In the genomic region with DNA sequence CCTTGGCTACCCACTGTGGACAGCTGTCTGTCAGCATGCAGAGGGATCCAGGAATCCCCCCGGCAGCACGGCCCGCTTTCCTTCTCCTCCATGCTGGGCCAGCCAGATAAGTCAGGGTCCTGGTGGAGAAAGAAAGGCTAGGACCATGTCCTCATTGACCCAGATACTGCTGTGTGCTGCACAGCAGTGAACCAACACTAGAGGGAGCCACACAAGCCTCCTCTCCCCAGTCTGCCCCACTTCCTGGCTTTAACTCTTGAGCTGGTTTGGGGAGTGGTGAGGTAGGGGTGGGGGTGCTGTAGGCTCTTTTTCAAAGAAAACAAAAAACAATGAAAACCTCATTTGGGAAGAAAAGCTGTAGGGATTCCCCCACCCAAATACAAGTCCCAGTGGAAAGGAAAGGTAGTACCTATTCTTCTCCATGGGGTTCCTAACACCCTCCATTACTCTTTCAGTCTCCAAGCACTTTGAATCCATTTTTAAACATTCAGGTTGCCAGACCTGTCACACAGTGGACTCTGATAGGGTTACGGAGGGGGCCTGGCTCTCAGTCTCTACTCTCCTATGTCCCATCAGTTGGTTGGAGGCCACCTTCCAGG, we compare ENCODE assay signal across 9 cellular contexts.
DNase-seq lines count a peak whose midpoint lies in the region; TF ChIP-seq lines count a peak whose summit lies in the region.
"Had no signal": no experiment of that assay in that cellular context is flagged by ENCODE, and none has a peak within 500 bp of the region (broad histone marks: within the 10 kb centered on the region; RNA-seq: fewer than 3 reads in every experiment).

No MANE protein-coding gene starts in this region.

- H3K4me1 ChIP-seq in breast epithelium, result no peaks in the 10 kb centered on the region
- no peaks in the 10 kb centered on the region for H3K4me1 ChIP-seq in Karpas-422 (ENCODE audit: low read length)
- H3K4me1 ChIP-seq in tibial artery, result peaks cover 0 to 5% (median 2%) of the 10 kb centered on the region in 4 donors

- peaks cover 9% of the 10 kb centered on the region for H3K4me1 Mint-ChIP-seq in MCF 10A (ENCODE audit: insufficient read depth, unreplicated experiment)
- no peaks in the 10 kb centered on the region for H3K4me1 Mint-ChIP-seq in activated naive CD8-positive, alpha-beta T cell treated with anti-CD3 and anti-CD28 coated beads for 36 hours

- CTCF ChIA-PET in MCF 10A (lab: Yijun Ruan, JAX), result interaction anchor here (0.5 to 28.3 kb wide), 27 partner anchors 8 to 980 kb away, joined by 3 to 628 read pairs (median 4); a partner anchor contains a TSS

- H3K36me3 Mint-ChIP-seq in MCF 10A (ENCODE audit: insufficient read depth, unreplicated experiment), result peaks cover 56% of the 10 kb centered on the region
- H3K36me3 Mint-ChIP-seq in activated naive CD8-positive, alpha-beta T cell treated with anti-CD3 and anti-CD28 coated beads for 36 hours, result no peaks in the 10 kb centered on the region
- H3K36me3 Mint-ChIP-seq: activated naive CD8-positive, alpha-beta T cell had no signal

- H3K9me3 ChIP-seq in breast epithelium (no peaks in the 10 kb centered on the region), Karpas-422 (ENCODE audit: low read length) (no peaks in the 10 kb centered on the region), tibial artery (no peaks in the 10 kb centered on the region)

- H3K36me3 ChIP-seq in breast epithelium (no peaks in the 10 kb centered on the region), Karpas-422 (ENCODE audit: insufficient read depth, low read length) (no peaks in the 10 kb centered on the region), tibial artery (peaks cover 36 to 49% (median 48%) of the 10 kb centered on the region in 3 donors)

- H3K27ac Mint-ChIP-seq in MCF 10A (ENCODE audit: low read depth, unreplicated experiment), result peak overlapping the region; percentile 10
- no peak overlapping the region for H3K27ac Mint-ChIP-seq in activated naive CD8-positive, alpha-beta T cell treated with anti-CD3 and anti-CD28 coated beads for 36 hours
- H3K27ac Mint-ChIP-seq: activated naive CD8-positive, alpha-beta T cell had no signal

- no peak overlapping the region for H3K4me3 ChIP-seq in breast epithelium
- H3K4me3 ChIP-seq in Karpas-422 (ENCODE audit: low read length), result no peak overlapping the region
- no peak overlapping the region for H3K4me3 ChIP-seq in tibial artery

- no peak overlapping the region for H2AFZ ChIP-seq in Karpas-422 (ENCODE audit: low read length)

- no peaks in the 10 kb centered on the region for H4K20me1 ChIP-seq in Karpas-422 (ENCODE audit: insufficient read depth, low read depth, low read length)

- no peak overlapping the region for H3K27ac ChIP-seq in breast epithelium
- no peak overlapping the region for H3K27ac ChIP-seq in Karpas-422 (ENCODE audit: low read length)
- no peak overlapping the region for H3K27ac ChIP-seq in tibial artery

- H3K4me2 ChIP-seq in Karpas-422 (ENCODE audit: low read depth, low read length, poor library complexity, severe bottlenecking), result no peak overlapping the region

- no peaks in the 10 kb centered on the region for H3K9me2 ChIP-seq in Karpas-422 (replicated peaks; ENCODE audit: insufficient read depth, low read length)

- H3K4me3 Mint-ChIP-seq in MCF 10A (ENCODE audit: unreplicated experiment), result no peak overlapping the region
- no peak overlapping the region for H3K4me3 Mint-ChIP-seq in activated naive CD8-positive, alpha-beta T cell treated with anti-CD3 and anti-CD28 coated beads for 36 hours
- H3K4me3 Mint-ChIP-seq: activated naive CD8-positive, alpha-beta T cell had no signal

- H3K9ac ChIP-seq in Karpas-422 (ENCODE audit: low read length), result no peak overlapping the region

- H3K79me2 ChIP-seq in Karpas-422 (ENCODE audit: low read length), result no peaks in the 10 kb centered on the region

- no peaks in the 10 kb centered on the region for H3K27me3 Mint-ChIP-seq in MCF 10A (ENCODE audit: insufficient read depth, unreplicated experiment)
- no peaks in the 10 kb centered on the region for H3K27me3 Mint-ChIP-seq in activated naive CD8-positive, alpha-beta T cell treated with anti-CD3 and anti-CD28 coated beads for 36 hours

- H3K9me3 Mint-ChIP-seq in MCF 10A (ENCODE audit: unreplicated experiment), result no peaks in the 10 kb centered on the region
- H3K9me3 Mint-ChIP-seq in activated naive CD8-positive, alpha-beta T cell treated with anti-CD3 and anti-CD28 coated beads for 36 hours, result no peaks in the 10 kb centered on the region

- TF ChIP-seq POLR2A in breast epithelium (IDR thresholded peaks at IDR 0.05), result no peak

- peak; percentile 67 for TF ChIP-seq CTCF in MCF 10A (IDR thresholded peaks at IDR 0.05; ENCODE audit: unreplicated experiment)
- TF ChIP-seq CTCF in breast epithelium (IDR thresholded peaks at IDR 0.05), result peak in 1 of 3 donors; percentile 19
- TF ChIP-seq CTCF in tibial artery (IDR thresholded peaks at IDR 0.05), result peak; percentile 41 to 63

- peak; percentile 56 for DNase-seq in MCF 10A (ENCODE audit: unreplicated experiment)
- no peak for DNase-seq in breast epithelium (ENCODE audit: low spot score in 2 of 2)
- peak; percentile 80 for DNase-seq in Karpas-422
- peak; percentile 12 for DNase-seq in activated naive CD8-positive, alpha-beta T cell treated with anti-CD3 and anti-CD28 coated beads for 36 hours
- DNase-seq in iPS-NIHi11 (ENCODE audit: low spot score), result peak; percentile 83
- DNase-seq in tibial artery, result no peak
- no peak for DNase-seq in NCI-H2029 treated with DMSO at 0.1 percent for 48 hours (lab: John Stamatoyannopoulos, UW)
- DNase-seq in RKO (ENCODE audit: low spot score), result no peak

- POLR2A ChIA-PET in MCF 10A (lab: Yijun Ruan, JAX), result no interaction called here

- no peaks in the 10 kb centered on the region for H3K27me3 ChIP-seq in breast epithelium
- no peaks in the 10 kb centered on the region for H3K27me3 ChIP-seq in Karpas-422 (ENCODE audit: low read length)
- H3K27me3 ChIP-seq in tibial artery, result no peaks in the 10 kb centered on the region

- intact Hi-C loops in MCF 10A (cut with micrococcal nuclease) (no loop called here), breast epithelium (cut with DNase I; ENCODE audit: low total_unique reads) (no loop called here), tibial artery (cut with DNase I; ENCODE audit: low total_unique reads) (no loop called here)

- no TSS peak for BruUV-seq in MCF 10A (replicated peaks; lab: Mats Ljungman, UMichigan)

Comparison
In these comparisons a context has a peak if more than half of its experiments do, and no peak if none do; other contexts are left out.
1. DNase-seq: peak in MCF 10A (single experiment), Karpas-422 (single experiment), activated naive CD8-positive, alpha-beta T cell treated with anti-CD3 and anti-CD28 coated beads for 36 hours (single experiment) and iPS-NIHi11 (single experiment); none in breast epithelium (0 of 2), tibial artery (0 of 2), NCI-H2029 treated with DMSO at 0.1 percent for 48 hours (single experiment) and RKO (single experiment).